ENCODE assay signal across 1 cellular context in genomic region chr1:111535256-111536191, GRCh38.
TF ChIP-seq lines count a peak whose summit lies in the region.

No MANE protein-coding gene starts in this region.

TF ChIP-seq in GM23338, 12 proteins besides CTCF, POLR2A, EP300 and RAD21 (continued from another document):
- TF ChIP-seq NANOG (IDR thresholded peaks at IDR 0.05; ENCODE audit: borderline replicate concordance) (no peak), ZNF331 (CRISPR knock-in tag; IDR thresholded peaks at IDR 0.05; ENCODE audit: low read depth) (no peak), POLR2AphosphoS5 (IDR thresholded peaks at IDR 0.05; ENCODE audit: low read depth) (no peak), JUNB (IDR thresholded peaks at IDR 0.05; ENCODE audit: unreplicated experiment) (no peak)
